ENCODE assay signal across 1 cellular context in the genomic region with DNA sequence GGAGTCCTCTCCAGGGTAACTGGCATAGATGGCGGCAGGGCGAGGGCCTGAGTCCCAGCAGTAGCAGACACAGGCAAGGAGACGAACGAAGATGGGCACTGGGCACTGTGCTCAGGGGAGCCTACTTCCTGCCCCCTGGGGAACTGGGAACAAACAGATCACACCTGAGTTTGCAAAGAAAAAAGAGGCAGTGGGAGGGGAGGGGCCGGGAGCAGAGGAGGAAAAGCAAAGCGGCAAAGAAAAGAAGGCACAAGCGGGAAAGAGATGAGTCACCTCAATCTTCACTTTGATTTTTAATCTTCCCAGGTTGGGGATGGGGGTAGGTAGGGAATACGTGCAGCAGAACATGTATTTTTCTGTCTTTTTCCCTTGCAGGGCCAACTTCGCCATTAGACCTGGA.
TF ChIP-seq lines count a peak whose summit lies in the region.

No MANE protein-coding gene starts in this region.

TF ChIP-seq in H1, 55 proteins besides CTCF, POLR2A, EP300 and RAD21 (continued from another document):
- no peak for TF ChIP-seq TAF7 (optimal IDR thresholded peaks at IDR 0.05; ENCODE audit: borderline replicate concordance, low read depth, low read length)
- no peak for TF ChIP-seq TCF12 (IDR thresholded peaks at IDR 0.05; ENCODE audit: low read depth, low read length)
- TF ChIP-seq CHD7 (IDR thresholded peaks at IDR 0.05; ENCODE audit: insufficient replicate concordance, low read length) = no peak
- TF ChIP-seq BRCA1 (IDR thresholded peaks at IDR 0.05; ENCODE audit: low read depth, low read length) = no peak
- TF ChIP-seq, protein P1, sequence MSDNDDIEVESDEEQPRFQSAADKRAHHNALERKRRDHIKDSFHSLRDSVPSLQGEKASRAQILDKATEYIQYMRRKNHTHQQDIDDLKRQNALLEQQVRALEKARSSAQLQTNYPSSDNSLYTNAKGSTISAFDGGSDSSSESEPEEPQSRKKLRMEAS (IDR thresholded peaks at IDR 0.05) = no peak
- no peak for TF ChIP-seq SRF (IDR thresholded peaks at IDR 0.05; ENCODE audit: low read depth, low read length)
- TF ChIP-seq CTBP2 (IDR thresholded peaks at IDR 0.05; ENCODE audit: borderline replicate concordance, insufficient read depth, insufficient read length, low read length) = no peak
- TF ChIP-seq CHD2 (IDR thresholded peaks at IDR 0.05; ENCODE audit: low read length) = no peak
- no peak for TF ChIP-seq BACH1 (IDR thresholded peaks at IDR 0.05; ENCODE audit: low read length)
- no peak for TF ChIP-seq CHD1 (IDR thresholded peaks at IDR 0.05; ENCODE audit: low read depth, low read length)
- no peak for TF ChIP-seq POLR2AphosphoS5 (IDR thresholded peaks at IDR 0.05; ENCODE audit: low read depth, low read length)
- TF ChIP-seq CREB1 (IDR thresholded peaks at IDR 0.05) = no peak
TF ChIP-seq in H1: peak in this region for 0.
